ENCODE assay signal across 1 cellular context in the genomic region with DNA sequence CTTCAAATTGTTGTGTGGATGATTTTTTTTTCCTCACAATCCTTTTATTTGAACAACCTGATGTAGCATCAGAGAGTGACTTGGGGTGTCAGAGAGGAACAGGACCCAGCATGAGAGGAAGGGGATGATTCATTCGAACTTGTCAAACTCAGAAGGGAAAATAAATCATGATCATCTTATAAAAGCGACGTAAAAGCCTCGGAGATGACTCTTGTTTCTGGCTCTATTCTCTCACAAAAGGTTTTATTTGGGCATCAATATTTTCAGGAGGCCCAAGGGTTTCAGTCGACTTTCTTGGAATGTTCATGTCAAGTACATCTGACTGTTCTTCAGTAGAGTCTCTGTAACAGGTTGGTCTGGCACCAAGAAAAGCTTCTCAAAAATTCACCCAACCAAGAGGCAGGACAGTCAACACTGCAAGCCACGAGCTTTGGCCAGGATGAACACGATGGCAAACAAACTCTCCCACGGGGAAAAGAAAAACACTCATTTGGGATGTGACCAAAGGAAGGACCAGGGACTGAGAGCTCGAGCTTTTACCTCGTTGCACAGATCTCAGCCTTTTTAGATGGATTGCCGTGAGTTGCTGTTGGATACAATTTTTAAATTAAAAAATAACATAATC.
TF ChIP-seq lines count a peak whose summit lies in the region.

No MANE protein-coding gene starts in this region.

TF ChIP-seq in IMR-90, 13 proteins besides CTCF, POLR2A, EP300 and RAD21 (continued from another document):
- TF ChIP-seq, protein P1, sequence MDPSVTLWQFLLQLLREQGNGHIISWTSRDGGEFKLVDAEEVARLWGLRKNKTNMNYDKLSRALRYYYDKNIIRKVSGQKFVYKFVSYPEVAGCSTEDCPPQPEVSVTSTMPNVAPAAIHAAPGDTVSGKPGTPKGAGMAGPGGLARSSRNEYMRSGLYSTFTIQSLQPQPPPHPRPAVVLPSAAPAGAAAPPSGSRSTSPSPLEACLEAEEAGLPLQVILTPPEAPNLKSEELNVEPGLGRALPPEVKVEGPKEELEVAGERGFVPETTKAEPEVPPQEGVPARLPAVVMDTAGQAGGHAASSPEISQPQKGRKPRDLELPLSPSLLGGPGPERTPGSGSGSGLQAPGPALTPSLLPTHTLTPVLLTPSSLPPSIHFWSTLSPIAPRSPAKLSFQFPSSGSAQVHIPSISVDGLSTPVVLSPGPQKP (IDR thresholded peaks at IDR 0.05; ENCODE audit: borderline replicate concordance, low read depth, low read length) = no peak
- TF ChIP-seq FOS (IDR thresholded peaks at IDR 0.05; ENCODE audit: low read depth, low read length) (no peak), CHD1 (IDR thresholded peaks at IDR 0.05; ENCODE audit: low read depth, low read length) (no peak), RCOR1 (IDR thresholded peaks at IDR 0.05; ENCODE audit: insufficient replicate concordance, low read length) (no peak), NFE2L2 (IDR thresholded peaks at IDR 0.05; ENCODE audit: low read depth, low read length) (no peak), SMC3 (IDR thresholded peaks at IDR 0.05; ENCODE audit: low read depth, low read length) (no peak), MAFK (IDR thresholded peaks at IDR 0.05; ENCODE audit: low read depth, low read length) (no peak), MXI1 (IDR thresholded peaks at IDR 0.05; ENCODE audit: borderline replicate concordance, low read depth, low read length) (no peak), BHLHE40 (IDR thresholded peaks at IDR 0.05; ENCODE audit: low read depth, low read length) (no peak), MAZ (IDR thresholded peaks at IDR 0.05; ENCODE audit: borderline replicate concordance, low read depth, low read length) (no peak), RFX5 (IDR thresholded peaks at IDR 0.05; ENCODE audit: low read depth, low read length) (no peak)
- TF ChIP-seq, protein P2, sequence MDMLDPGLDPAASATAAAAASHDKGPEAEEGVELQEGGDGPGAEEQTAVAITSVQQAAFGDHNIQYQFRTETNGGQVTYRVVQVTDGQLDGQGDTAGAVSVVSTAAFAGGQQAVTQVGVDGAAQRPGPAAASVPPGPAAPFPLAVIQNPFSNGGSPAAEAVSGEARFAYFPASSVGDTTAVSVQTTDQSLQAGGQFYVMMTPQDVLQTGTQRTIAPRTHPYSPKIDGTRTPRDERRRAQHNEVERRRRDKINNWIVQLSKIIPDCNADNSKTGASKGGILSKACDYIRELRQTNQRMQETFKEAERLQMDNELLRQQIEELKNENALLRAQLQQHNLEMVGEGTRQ (IDR thresholded peaks at IDR 0.05; ENCODE audit: low read depth, low read length) = no peak
